Comparison of ENCODE assay signal across 8 cellular contexts in the genomic region with DNA sequence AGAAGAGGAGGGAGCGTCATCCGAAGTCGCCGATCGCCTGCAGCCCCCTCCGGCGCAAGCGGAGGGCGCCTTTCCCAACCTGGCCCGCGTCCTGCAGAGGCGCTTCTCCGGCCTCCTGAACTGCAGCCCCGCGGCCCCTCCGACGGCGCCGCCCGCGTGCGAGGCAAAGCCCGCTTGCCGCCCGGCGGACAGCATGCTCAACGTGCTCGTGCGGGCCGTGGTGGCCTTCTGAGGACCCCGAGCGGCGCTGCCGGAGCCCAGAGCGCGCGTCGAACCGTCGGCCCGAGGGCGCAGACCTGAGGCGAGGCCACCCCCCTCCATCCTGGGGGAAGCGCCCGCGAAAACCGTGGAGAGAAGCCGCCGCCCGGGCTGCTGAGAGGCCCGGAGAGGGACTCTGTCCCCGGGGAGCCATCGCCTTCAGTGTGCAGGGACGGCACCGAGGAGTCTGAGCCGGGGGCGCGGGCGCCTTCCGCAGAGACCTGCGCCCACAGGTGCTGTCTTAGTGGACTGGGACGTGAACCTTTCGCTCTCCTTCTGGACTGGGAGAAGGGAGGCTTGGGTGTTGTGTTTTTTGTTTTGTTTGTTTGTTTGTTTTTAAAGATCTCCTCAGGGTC. TPM values are rescaled to one million over a fixed set of nuclear protein-coding genes. Genes with fewer than 3 reads are reported as not detected.
DNase-seq lines count a peak whose midpoint lies in the region; TF ChIP-seq lines count a peak whose summit lies in the region.

No MANE protein-coding gene starts in this region.

- no peaks in the 10 kb centered on the region for H3K9me3 ChIP-seq in thyroid gland

- no peak for TF ChIP-seq POLR2A in lower leg skin (IDR thresholded peaks at IDR 0.05)
- no peak for TF ChIP-seq POLR2A in thyroid gland (IDR thresholded peaks at IDR 0.05)

- no peaks in the 10 kb centered on the region for H3K27me3 ChIP-seq in thyroid gland

- peak; percentile 82 for DNase-seq in NCI-H146 (lab: John Stamatoyannopoulos, UW)
- no peak for DNase-seq in NCI-H146 treated with DMSO at 0.1 percent for 48 hours (lab: John Stamatoyannopoulos, UW; ENCODE audit: unreplicated experiment)
- DNase-seq in OCI-M1 (lab: John Stamatoyannopoulos, UW), result peak; percentile 56
- peak; percentile 41 to 62 for DNase-seq in cardiac fibroblast (ENCODE audit: low read depth in 2 of 2)
- no peak for DNase-seq in lower leg skin (ENCODE audit: low spot score in 2 of 2)
- DNase-seq in thyroid gland, result peak; percentile 33 to 42
- DNase-seq in iPS-NIHi11 (ENCODE audit: low spot score), result no peak
- no peak for DNase-seq in NCI-H1048 (lab: John Stamatoyannopoulos, UW)

- WGBS in lower leg skin, 2 donors, result 0 to 2% methylated on average over 24 to 36 of the region's 63 CpGs
- WGBS in thyroid gland, 2 donors, result 0% methylated on average over 17 to 19 of the region's 63 CpGs

- peak overlapping the region; percentile 95 to 100 (median 99) for H3K27ac ChIP-seq in thyroid gland

- TF ChIP-seq CTCF in cardiac fibroblast (IDR thresholded peaks at IDR 0.05; ENCODE audit: low read depth, low read length) (peak; percentile 1), lower leg skin (IDR thresholded peaks at IDR 0.05) (no peak), thyroid gland (IDR thresholded peaks at IDR 0.05) (peak in 1 of 6 experiments; percentile 9)

- H3K36me3 ChIP-seq in thyroid gland, result peaks cover 0 to 11% of the 10 kb centered on the region in 2 donors

- intact Hi-C loops in lower leg skin (cut with DNase I; ENCODE audit: low total_unique reads) (loop anchor here (10.0 kb wide), 1 partner anchor 701 kb away; no protein-coding TSS in a partner anchor), thyroid gland (cut with DNase I) (no loop called here)

- H3K4me3 ChIP-seq in cardiac fibroblast (replicated peaks in 1 of 2; ENCODE audit: low read depth in 2 of 2, low read length in 2 of 2) (peak overlapping the region; percentile 89 to 97), lower leg skin (ENCODE audit: low read depth, poor library complexity, severe bottlenecking) (peak overlapping the region; percentile 91), thyroid gland (replicated peaks in 1 of 3) (peak overlapping the region; percentile 87 to 96 (median 90))

- H3K4me1 ChIP-seq in thyroid gland, result peaks cover 16 to 19% of the 10 kb centered on the region in 2 donors

RNA-seq across cellular contexts. Expression of a gene that starts 3.5 kb away (rescaled TPM):
- total RNA-seq in lower leg skin (100 to 1,000 TPM; 118 to 146 (median 130) TPM), thyroid gland (100 to 1,000 TPM in 1 of 4 donors, 10 to 100 TPM in 3; 55.0 to 139 (median 65.9) TPM)

RNA-seq across cellular contexts. Expression of a gene that starts 3.6 kb away (rescaled TPM):
- 100 to 1,000 TPM in 1 of 4 donors, 10 to 100 TPM in 3; 67.8 to 110 (median 78.0) TPM for total RNA-seq in lower leg skin
- total RNA-seq in thyroid gland, result 10 to 100 TPM; 39.2 to 91.9 (median 56.5) TPM

RNA-seq across cellular contexts. Expression of a gene that starts 35.7 kb away (rescaled TPM):
- total RNA-seq in lower leg skin, result 10 to 100 TPM; 21.4 to 46.1 (median 39.8) TPM
- total RNA-seq in thyroid gland, result 10 to 100 TPM; 16.9 to 67.7 (median 43.0) TPM

RNA-seq across cellular contexts. Expression of a gene that starts 37.2 kb away (rescaled TPM):
- total RNA-seq in lower leg skin, result 10 to 100 TPM; 17.7 to 60.4 (median 32.7) TPM
- 10 to 100 TPM; 23.9 to 31.3 (median 29.1) TPM for total RNA-seq in thyroid gland

RNA-seq across cellular contexts. Expression of a gene that starts 51.1 kb away (rescaled TPM):
- total RNA-seq in lower leg skin (1 to 10 TPM; 4.9 to 8.3 (median 7.0) TPM), thyroid gland (10 to 100 TPM in 1 of 4 donors, 1 to 10 TPM in 3; 4.2 to 10.9 (median 7.7) TPM)

Comparison
In these comparisons a context has a peak if more than half of its experiments do, and no peak if none do; other contexts are left out.
1. DNase-seq: peak in NCI-H146 (single experiment), OCI-M1 (single experiment), cardiac fibroblast (2 of 2) and thyroid gland (2 of 2); none in NCI-H146 treated with DMSO at 0.1 percent for 48 hours (single experiment), lower leg skin (0 of 2), iPS-NIHi11 (single experiment) and NCI-H1048 (single experiment).
2. Peak in every context shown above with its lines, with median percentiles within 50 percentile points of each other: H3K4me3 ChIP-seq.